8 cellular contexts compared by ENCODE assay signal in the genomic region with DNA sequence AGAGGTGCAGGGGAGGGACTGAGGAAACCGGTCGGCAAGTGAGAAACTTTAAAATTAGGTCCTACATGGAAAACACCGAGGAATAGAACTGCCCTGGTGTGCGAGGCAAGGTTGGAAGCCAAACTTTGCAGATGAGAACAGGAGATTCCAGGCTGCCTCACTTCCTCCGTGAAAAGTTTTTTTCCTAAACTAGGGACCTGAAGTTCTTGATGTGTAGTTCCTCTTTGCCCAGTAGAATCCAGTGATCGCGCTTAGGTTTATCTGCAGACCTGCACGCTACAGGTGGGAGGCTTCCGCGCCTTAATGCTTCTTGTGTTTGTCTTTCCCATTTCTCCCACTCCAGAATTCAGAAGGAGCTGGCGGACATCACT. TPM values are rescaled to one million over a fixed set of nuclear protein-coding genes. Genes with fewer than 3 reads are reported as not detected.
DNase-seq lines count a peak whose midpoint lies in the region; ATAC-seq and TF ChIP-seq lines count a peak whose summit lies in the region.

No MANE protein-coding gene starts in this region.

- peak overlapping the region; percentile 40 for H2AFZ ChIP-seq in OCI-LY3 (ENCODE audit: low read depth, low read length)

- 0 out of 2 replicates have a peak, but pooled peaks cover 10% of the 10 kb centered on the region for H4K20me1 ChIP-seq in OCI-LY3 (ENCODE audit: insufficient read depth, low read length)

- H3K27me3 Mint-ChIP-seq in T-helper 1 cell treated with Interleukin-12 subunit alpha and Interleukin-12 subunit beta and Interleukin-4 antibody, amounts not matched to agents 30 μg/mL and 1 μg/mL, for 36 hours (ENCODE audit: low read depth), result peaks cover 10% of the 10 kb centered on the region
- H3K27me3 Mint-ChIP-seq in effector memory CD8-positive, alpha-beta T cell, result no peaks in the 10 kb centered on the region
- no peaks in the 10 kb centered on the region for H3K27me3 Mint-ChIP-seq in natural killer cell treated with Interleukin-12 subunit alpha and Interleukin-12 subunit beta and Interleukin-15 and Interleukin-18, amount 100 ng/mL, for 72 hours

- H3K27me3 ChIP-seq in OCI-LY3 (ENCODE audit: low read depth, low read length), result no peaks in the 10 kb centered on the region

- peak; percentile 21 for ATAC-seq in effector memory CD8-positive, alpha-beta T cell (replicated peaks)
- ATAC-seq in natural killer cell treated with Interleukin-12 subunit alpha and Interleukin-12 subunit beta and Interleukin-15 and Interleukin-18, amount 100 ng/mL, for 72 hours, result no peak

- H3K36me3 Mint-ChIP-seq in T-helper 1 cell treated with Interleukin-12 subunit alpha and Interleukin-12 subunit beta and Interleukin-4 antibody, amounts not matched to agents 30 μg/mL and 1 μg/mL, for 36 hours (ENCODE audit: low read depth), result peaks cover 42% of the 10 kb centered on the region
- H3K36me3 Mint-ChIP-seq in effector memory CD8-positive, alpha-beta T cell (ENCODE audit: insufficient read depth), result peaks cover 17% of the 10 kb centered on the region
- peaks cover 10% of the 10 kb centered on the region for H3K36me3 Mint-ChIP-seq in natural killer cell treated with Interleukin-12 subunit alpha and Interleukin-12 subunit beta and Interleukin-15 and Interleukin-18, amount 100 ng/mL, for 72 hours

- no peaks in the 10 kb centered on the region for H3K9me3 ChIP-seq in OCI-LY3 (ENCODE audit: insufficient read depth, low read length)

- H3K4me3 Mint-ChIP-seq in T-helper 1 cell treated with Interleukin-12 subunit alpha and Interleukin-12 subunit beta and Interleukin-4 antibody, amounts not matched to agents 30 μg/mL and 1 μg/mL, for 36 hours, result peak overlapping the region; percentile 90
- peak overlapping the region; percentile 86 to 98 for H3K4me3 Mint-ChIP-seq in effector memory CD8-positive, alpha-beta T cell
- H3K4me3 Mint-ChIP-seq in natural killer cell treated with Interleukin-12 subunit alpha and Interleukin-12 subunit beta and Interleukin-15 and Interleukin-18, amount 100 ng/mL, for 72 hours, result peak overlapping the region; percentile 91

- H3K4me1 Mint-ChIP-seq in T-helper 1 cell treated with Interleukin-12 subunit alpha and Interleukin-12 subunit beta and Interleukin-4 antibody, amounts not matched to agents 30 μg/mL and 1 μg/mL, for 36 hours (ENCODE audit: low read depth), result peaks cover 55% of the 10 kb centered on the region
- H3K4me1 Mint-ChIP-seq in effector memory CD8-positive, alpha-beta T cell (ENCODE audit: low read depth in 2 of 2), result peaks cover 42 to 67% of the 10 kb centered on the region in 2 donors
- H3K4me1 Mint-ChIP-seq in natural killer cell treated with Interleukin-12 subunit alpha and Interleukin-12 subunit beta and Interleukin-15 and Interleukin-18, amount 100 ng/mL, for 72 hours (ENCODE audit: low read depth in 2 of 2), result peaks cover 52 to 53% of the 10 kb centered on the region in 2 donors

- H3K4me2 ChIP-seq in OCI-LY3 (ENCODE audit: low read length), result peak overlapping the region; percentile 78

- peak overlapping the region; percentile 95 for H3K27ac Mint-ChIP-seq in T-helper 1 cell treated with Interleukin-12 subunit alpha and Interleukin-12 subunit beta and Interleukin-4 antibody, amounts not matched to agents 30 μg/mL and 1 μg/mL, for 36 hours
- H3K27ac Mint-ChIP-seq in effector memory CD8-positive, alpha-beta T cell, result peak overlapping the region; percentile 97 to 98
- peak overlapping the region; percentile 88 to 96 for H3K27ac Mint-ChIP-seq in natural killer cell treated with Interleukin-12 subunit alpha and Interleukin-12 subunit beta and Interleukin-15 and Interleukin-18, amount 100 ng/mL, for 72 hours

- no peaks in the 10 kb centered on the region for H3K9me3 Mint-ChIP-seq in T-helper 1 cell treated with Interleukin-12 subunit alpha and Interleukin-12 subunit beta and Interleukin-4 antibody, amounts not matched to agents 30 μg/mL and 1 μg/mL, for 36 hours
- no peaks in the 10 kb centered on the region for H3K9me3 Mint-ChIP-seq in effector memory CD8-positive, alpha-beta T cell
- H3K9me3 Mint-ChIP-seq in natural killer cell treated with Interleukin-12 subunit alpha and Interleukin-12 subunit beta and Interleukin-15 and Interleukin-18, amount 100 ng/mL, for 72 hours, result no peaks in the 10 kb centered on the region

- H3K9ac ChIP-seq in OCI-LY3 (ENCODE audit: low read length), result peak overlapping the region; percentile 74

- DNase-seq in T-helper 1 cell (no peak), cerebellum (ENCODE audit: low spot score) (no peak)
- no peak for DNase-seq in effector memory CD8-positive, alpha-beta T cell
- DNase-seq in natural killer cell treated with Interleukin-12 subunit alpha and Interleukin-12 subunit beta and Interleukin-15 and Interleukin-18, amount 100 ng/mL, for 72 hours (ENCODE audit: low spot score), result no peak
- DNase-seq in central memory CD4-positive, alpha-beta T cell, result no peak
- DNase-seq in activated CD4-positive, CD25-positive, alpha-beta regulatory T cell treated with anti-CD3 and anti-CD28 coated beads, Interleukin-2, amount 50 U/mL, for 72 hours, result no peak

- H3K4me1 ChIP-seq in OCI-LY3 (ENCODE audit: low read length), result peaks cover 37% of the 10 kb centered on the region

- peaks cover 62% of the 10 kb centered on the region for H3K79me2 ChIP-seq in OCI-LY3 (ENCODE audit: low read length)

- peak overlapping the region; percentile 81 for H3K4me3 ChIP-seq in OCI-LY3 (ENCODE audit: low read length)

- peak overlapping the region; percentile 7; the same call in 1 of the 2 replicates for H3K27ac ChIP-seq in OCI-LY3 (ENCODE audit: low read length)

- H3K36me3 ChIP-seq in OCI-LY3 (replicated peaks; ENCODE audit: low read depth, low read length), result peaks cover 36% of the 10 kb centered on the region

- 0 out of 2 replicates have a peak, but pooled peaks have one; percentile 0 for TF ChIP-seq CTCF in OCI-LY3 (IDR thresholded peaks at IDR 0.05; ENCODE audit: low read depth, low read length)

RNA-seq across cellular contexts. Expression of gene UBE2E1, which starts 5.3 kb away (rescaled TPM):
- total RNA-seq in natural killer cell treated with Interleukin-12 subunit alpha and Interleukin-12 subunit beta and Interleukin-15 and Interleukin-18, amount 100 ng/mL, for 72 hours, result 10 to 100 TPM; 56.5 to 68.5 TPM
- 76.2 TPM for total RNA-seq in cerebellum
